ENCODE assay signal across 1 cellular context in the genomic region with DNA sequence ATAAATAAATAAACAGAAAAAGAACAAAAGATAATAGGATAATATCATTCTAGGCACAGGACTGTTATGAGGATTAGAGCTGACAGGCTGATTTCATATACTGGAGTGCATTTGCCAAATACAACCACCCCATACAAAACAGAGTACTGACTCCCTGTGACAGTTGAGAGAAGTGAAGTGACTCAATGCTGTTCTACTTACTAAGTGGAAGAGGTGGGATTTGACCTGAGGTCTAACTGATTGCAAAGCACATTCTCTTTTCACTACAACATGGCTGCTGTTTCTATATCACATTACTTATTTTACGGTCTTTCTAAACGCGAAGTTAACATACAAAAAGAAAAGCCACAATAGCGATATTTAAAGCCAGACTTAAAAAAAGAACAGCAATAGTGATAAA.
TF ChIP-seq lines count a peak whose summit lies in the region.

No MANE protein-coding gene starts in this region.

TF ChIP-seq in IMR-90, 13 proteins besides CTCF, POLR2A, EP300 and RAD21 (continued from another document):
- TF ChIP-seq, protein P1, sequence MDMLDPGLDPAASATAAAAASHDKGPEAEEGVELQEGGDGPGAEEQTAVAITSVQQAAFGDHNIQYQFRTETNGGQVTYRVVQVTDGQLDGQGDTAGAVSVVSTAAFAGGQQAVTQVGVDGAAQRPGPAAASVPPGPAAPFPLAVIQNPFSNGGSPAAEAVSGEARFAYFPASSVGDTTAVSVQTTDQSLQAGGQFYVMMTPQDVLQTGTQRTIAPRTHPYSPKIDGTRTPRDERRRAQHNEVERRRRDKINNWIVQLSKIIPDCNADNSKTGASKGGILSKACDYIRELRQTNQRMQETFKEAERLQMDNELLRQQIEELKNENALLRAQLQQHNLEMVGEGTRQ (IDR thresholded peaks at IDR 0.05; ENCODE audit: low read depth, low read length): no peak
- no peak for TF ChIP-seq RFX5 (IDR thresholded peaks at IDR 0.05; ENCODE audit: low read depth, low read length)
- no peak for TF ChIP-seq FOS (IDR thresholded peaks at IDR 0.05; ENCODE audit: low read depth, low read length)
- no peak for TF ChIP-seq RCOR1 (IDR thresholded peaks at IDR 0.05; ENCODE audit: insufficient replicate concordance, low read length)
- TF ChIP-seq MAFK (IDR thresholded peaks at IDR 0.05; ENCODE audit: low read depth, low read length): no peak
- TF ChIP-seq, protein P2, sequence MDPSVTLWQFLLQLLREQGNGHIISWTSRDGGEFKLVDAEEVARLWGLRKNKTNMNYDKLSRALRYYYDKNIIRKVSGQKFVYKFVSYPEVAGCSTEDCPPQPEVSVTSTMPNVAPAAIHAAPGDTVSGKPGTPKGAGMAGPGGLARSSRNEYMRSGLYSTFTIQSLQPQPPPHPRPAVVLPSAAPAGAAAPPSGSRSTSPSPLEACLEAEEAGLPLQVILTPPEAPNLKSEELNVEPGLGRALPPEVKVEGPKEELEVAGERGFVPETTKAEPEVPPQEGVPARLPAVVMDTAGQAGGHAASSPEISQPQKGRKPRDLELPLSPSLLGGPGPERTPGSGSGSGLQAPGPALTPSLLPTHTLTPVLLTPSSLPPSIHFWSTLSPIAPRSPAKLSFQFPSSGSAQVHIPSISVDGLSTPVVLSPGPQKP (IDR thresholded peaks at IDR 0.05; ENCODE audit: borderline replicate concordance, low read depth, low read length): no peak
- TF ChIP-seq CHD1 (IDR thresholded peaks at IDR 0.05; ENCODE audit: low read depth, low read length): no peak
